8 cellular contexts compared by ENCODE assay signal in genomic region chr3:49786357-49787181, GRCh38. TPM values are rescaled to one million over a fixed set of nuclear protein-coding genes. Genes with fewer than 3 reads are reported as not detected.
DNase-seq lines count a peak whose midpoint lies in the region; ATAC-seq and TF ChIP-seq lines count a peak whose summit lies in the region.

TSS of gene IP6K1 (minus strand) at chr3:49786542. CDS start at chr3:49748040, 38,502 bp downstream.

- TF ChIP-seq CTCF in KMS-11 (conservative IDR thresholded peaks at IDR 0.05; ENCODE audit: low read depth, low read length) (no peak), Peyer's patch (IDR thresholded peaks at IDR 0.05) (peak in 2 of 6 experiments; percentile 1 to 12)

- H2AFZ ChIP-seq in KMS-11 (ENCODE audit: low read depth), result peak within 1 kb of the TSS; percentile 76

- peak; percentile 68 to 69 for TF ChIP-seq POLR2A in Peyer's patch (IDR thresholded peaks at IDR 0.05)

- peak; percentile 96 for ATAC-seq in GM21737 (IDR thresholded peaks at IDR 0.05; ENCODE audit: unreplicated experiment)
- peak; percentile 99 for ATAC-seq in esophagus mucosa

- H3K4me1 ChIP-seq in KMS-11 (ENCODE audit: low read depth, poor library complexity, severe bottlenecking), result peaks cover 10% of the 10 kb centered on the region
- peaks cover 3 to 32% (median 7%) of the 10 kb centered on the region in 4 donors for H3K4me1 ChIP-seq in Peyer's patch
- H3K4me1 ChIP-seq in muscle layer of colon (ENCODE audit: insufficient read depth, low read length), result peaks cover 24% of the 10 kb centered on the region

- H3K9me3 ChIP-seq in Peyer's patch (no peaks in the 10 kb centered on the region), muscle layer of colon (ENCODE audit: low read length) (no peaks in the 10 kb centered on the region)

- H3K4me2 ChIP-seq in KMS-11, result peak within 1 kb of the TSS; percentile 87

- H3K4me3 ChIP-seq in KMS-11 (IDR thresholded peaks at IDR 0.05; ENCODE audit: insufficient read depth, low read depth, low read length), result peak within 1 kb of the TSS; percentile 52
- H3K4me3 ChIP-seq in Peyer's patch, result peak within 1 kb of the TSS; percentile 62 to 96 (median 91)
- H3K4me3 ChIP-seq in muscle layer of colon (ENCODE audit: low read depth in 1 of 2, low read length in 2 of 2), result peak within 1 kb of the TSS; percentile 75 to 94

- DNase-seq in DMS79 (lab: John Stamatoyannopoulos, UW), result peak; percentile 89
- DNase-seq in Peyer's patch, result peak; percentile 100
- DNase-seq in activated T-cell treated with anti-CD3 and anti-CD28 coated beads, Interleukin-2, amount 50 U/mL, for 48 hours, result peak; percentile 99 to 100
- DNase-seq in stimulated activated CD8-positive, alpha-beta memory T cell treated with anti-CD3 and anti-CD28 coated beads, Interleukin-7, amount 100 ng/mL, for 24 hours (ENCODE audit: low read depth), result peak; percentile 99

- H3K9ac ChIP-seq in KMS-11, result peak within 1 kb of the TSS; percentile 73
- H3K9ac ChIP-seq in muscle layer of colon (ENCODE audit: low read length), result peak within 1 kb of the TSS; percentile 80

- no peaks in the 10 kb centered on the region for H4K20me1 ChIP-seq in KMS-11 (ENCODE audit: insufficient read depth)

- no peaks in the 10 kb centered on the region for H3K36me3 ChIP-seq in KMS-11 (ENCODE audit: insufficient read depth)
- H3K36me3 ChIP-seq in Peyer's patch, result peaks cover 0 to 7% (median 0%) of the 10 kb centered on the region in 3 donors
- peaks cover 6% of the 10 kb centered on the region for H3K36me3 ChIP-seq in muscle layer of colon (ENCODE audit: insufficient read depth, low read length)

- H3K27ac ChIP-seq in KMS-11, result peak within 1 kb of the TSS; percentile 52
- H3K27ac ChIP-seq in Peyer's patch, result peak within 1 kb of the TSS; percentile 92 to 96 (median 94)
- peak within 1 kb of the TSS; percentile 87 for H3K27ac ChIP-seq in muscle layer of colon (ENCODE audit: low read depth, low read length)

- H3K79me2 ChIP-seq in KMS-11 (ENCODE audit: insufficient read depth, low read depth), result peaks cover 25% of the 10 kb centered on the region

- H3K27me3 ChIP-seq in KMS-11 (ENCODE audit: insufficient read depth, low read depth), result no peaks in the 10 kb centered on the region
- no peaks in the 10 kb centered on the region for H3K27me3 ChIP-seq in Peyer's patch
- no peaks in the 10 kb centered on the region for H3K27me3 ChIP-seq in muscle layer of colon (ENCODE audit: control insufficient read depth in 1 of 2, insufficient read depth in 2 of 2, low read length in 2 of 2)

RNA-seq across cellular contexts. Expression of gene IP6K1, which starts in this region (rescaled TPM):
- 10 to 100 TPM; 30.6 to 56.1 (median 46.8) TPM for total RNA-seq in Peyer's patch
- 19.9 TPM for total RNA-seq in esophagus mucosa

Comparison
In these comparisons a context has a peak if more than half of its experiments do, and no peak if none do; other contexts are left out.
1. Peak in every context shown above with its lines: DNase-seq, ATAC-seq, H3K4me3 ChIP-seq and H3K27ac ChIP-seq.